26 cellular contexts compared by ENCODE assay signal in genomic region chr4:54967289-54967688, GRCh38.
DNase-seq lines count a peak whose midpoint lies in the region; ATAC-seq, FAIRE-seq and TF ChIP-seq lines count a peak whose summit lies in the region.
"Had no signal": no experiment of that assay in that cellular context is flagged by ENCODE, and none has a peak within 500 bp of the region (broad histone marks: within the 10 kb centered on the region; RNA-seq: fewer than 3 reads in every experiment).

No MANE protein-coding gene starts in this region.

- peak overlapping the region; percentile 70 to 78 (median 73) for H3K27ac ChIP-seq in esophagus muscularis mucosa (replicated peaks in 1 of 4)
- H3K27ac ChIP-seq: 22Rv1, A549, BLaER1 had no signal

- H3K4me3 ChIP-seq in esophagus muscularis mucosa: no peak overlapping the region
- H3K4me3 ChIP-seq: A549, BLaER1, GM12878 had no signal

- peak overlapping the region; percentile 90 for H3K27ac Mint-ChIP-seq in glutamatergic neuron (ENCODE audit: unreplicated experiment)
- H3K27ac Mint-ChIP-seq in activated naive CD4-positive, alpha-beta T cell treated with anti-CD3 and anti-CD28 coated beads for 36 hours: no peak overlapping the region
- H3K27ac Mint-ChIP-seq: CD14-positive monocyte; CD4-positive, alpha-beta memory T cell; CD4-positive, CD25-positive, alpha-beta regulatory T cell; CD8-positive, alpha-beta memory T cell had no signal

- peak overlapping the region; percentile 57 for H3K4me3 Mint-ChIP-seq in glutamatergic neuron (ENCODE audit: unreplicated experiment)
- H3K4me3 Mint-ChIP-seq in activated naive CD4-positive, alpha-beta T cell treated with anti-CD3 and anti-CD28 coated beads for 36 hours: no peak overlapping the region
- H3K4me3 Mint-ChIP-seq: CD14-positive monocyte; CD4-positive, alpha-beta memory T cell; CD4-positive, CD25-positive, alpha-beta regulatory T cell; CD8-positive, alpha-beta memory T cell had no signal

- no peak for TF ChIP-seq POLR2A in esophagus muscularis mucosa (IDR thresholded peaks at IDR 0.05; ENCODE audit: low read depth)

- peak; percentile 61 for TF ChIP-seq EP300 in esophagus muscularis mucosa (IDR thresholded peaks at IDR 0.05)

- peaks cover 0 to 64% (median 50%) of the 10 kb centered on the region in 4 donors for H3K4me1 ChIP-seq in esophagus muscularis mucosa
- H3K4me1 ChIP-seq: A549, BE2C, BLaER1 had no signal

- H3K9me3 ChIP-seq in esophagus muscularis mucosa: no peaks in the 10 kb centered on the region
- H3K9me3 ChIP-seq: A549, BE2C, BLaER1 had no signal

- no peaks in the 10 kb centered on the region for H3K27me3 ChIP-seq in esophagus muscularis mucosa
- H3K27me3 ChIP-seq: BE2C, BLaER1 had no signal

- WGBS in esophagus muscularis mucosa: 36% methylated on average over 3 of the region's 3 CpGs

- no peaks in the 10 kb centered on the region for H3K36me3 ChIP-seq in esophagus muscularis mucosa
- H3K36me3 ChIP-seq: BE2C, BLaER1 had no signal

- intact Hi-C loops in esophagus muscularis mucosa (cut with DNase I) (no loop called here), sciatic nerve (cut with DNase I) (no loop called here)
- intact Hi-C loops in activated naive CD4-positive, alpha-beta T cell treated with anti-CD3 and anti-CD28 coated beads for 36 hours (cut with micrococcal nuclease): no loop called here

- DNase-seq in AG20443 (ENCODE audit: low spot score) (peak; percentile 0), esophagus muscularis mucosa (ENCODE audit: extremely low spot score) (no peak), glutamatergic neuron (no peak), sciatic nerve (ENCODE audit: low spot score) (no peak), HTR-8/SVneo (ENCODE audit: insufficient read length, low spot score) (no peak)
- DNase-seq in activated naive CD4-positive, alpha-beta T cell treated with anti-CD3 and anti-CD28 coated beads for 36 hours: no peak
- DNase-seq: BE2C; C1 segment of cervical spinal cord; CD4-positive, alpha-beta memory T cell; CD4-positive, CD25-positive, alpha-beta regulatory T cell; CD8-positive, alpha-beta memory T cell; COR-L47; DMS 273 treated with DMSO at 0.1 percent for 48 hours; DMS153; DMS79; DND-41; EL; GDM1 had no signal

- peak; percentile 51 for ATAC-seq in sciatic nerve
- ATAC-seq in HG03175 (IDR thresholded peaks at IDR 0.05; ENCODE audit: unreplicated experiment): no peak
- ATAC-seq: A549, GM12878 had no signal

- H3K27me3 Mint-ChIP-seq in glutamatergic neuron (ENCODE audit: unreplicated experiment): peaks cover 2% of the 10 kb centered on the region
- H3K27me3 Mint-ChIP-seq in activated naive CD4-positive, alpha-beta T cell treated with anti-CD3 and anti-CD28 coated beads for 36 hours (ENCODE audit: low read depth): no peaks in the 10 kb centered on the region
- H3K27me3 Mint-ChIP-seq: CD4-positive, alpha-beta memory T cell; CD8-positive, alpha-beta memory T cell had no signal

- H3K36me3 Mint-ChIP-seq in glutamatergic neuron (ENCODE audit: unreplicated experiment): no peaks in the 10 kb centered on the region
- H3K36me3 Mint-ChIP-seq in activated naive CD4-positive, alpha-beta T cell treated with anti-CD3 and anti-CD28 coated beads for 36 hours (ENCODE audit: low read depth): no peaks in the 10 kb centered on the region
- H3K36me3 Mint-ChIP-seq: CD14-positive monocyte; CD4-positive, alpha-beta memory T cell; CD4-positive, CD25-positive, alpha-beta regulatory T cell; CD8-positive, alpha-beta memory T cell had no signal

- H3K4me1 Mint-ChIP-seq in glutamatergic neuron (ENCODE audit: low read depth, unreplicated experiment): peaks cover 22% of the 10 kb centered on the region
- peaks cover 2% of the 10 kb centered on the region for H3K4me1 Mint-ChIP-seq in activated naive CD4-positive, alpha-beta T cell treated with anti-CD3 and anti-CD28 coated beads for 36 hours (ENCODE audit: low read depth)
- H3K4me1 Mint-ChIP-seq: CD14-positive monocyte; CD4-positive, alpha-beta memory T cell; CD4-positive, CD25-positive, alpha-beta regulatory T cell; CD8-positive, alpha-beta memory T cell had no signal

- peaks cover 5% of the 10 kb centered on the region for H3K9me3 Mint-ChIP-seq in glutamatergic neuron (ENCODE audit: unreplicated experiment)
- no peaks in the 10 kb centered on the region for H3K9me3 Mint-ChIP-seq in activated naive CD4-positive, alpha-beta T cell treated with anti-CD3 and anti-CD28 coated beads for 36 hours

- CTCF ChIA-PET in activated naive CD4-positive, alpha-beta T cell treated with anti-CD3 and anti-CD28 coated beads for 36 hours (lab: Charles Lee): interaction anchor here (0.9 kb wide), 1 partner anchor 345 kb away, joined by 3 read pairs; no protein-coding TSS in a partner anchor

- no peak for FAIRE-seq in HTR-8/SVneo (lab: Jason Lieb, UNC)
- FAIRE-seq: A549, GM12878, GM12892, GM18507 had no signal

- no peak for TF ChIP-seq CTCF in esophagus muscularis mucosa (IDR thresholded peaks at IDR 0.05)
- TF ChIP-seq CTCF in glutamatergic neuron (IDR thresholded peaks at IDR 0.05; ENCODE audit: partially characterized antibody, unreplicated experiment): no peak
